28 cellular contexts compared by ENCODE assay signal in the genomic region with DNA sequence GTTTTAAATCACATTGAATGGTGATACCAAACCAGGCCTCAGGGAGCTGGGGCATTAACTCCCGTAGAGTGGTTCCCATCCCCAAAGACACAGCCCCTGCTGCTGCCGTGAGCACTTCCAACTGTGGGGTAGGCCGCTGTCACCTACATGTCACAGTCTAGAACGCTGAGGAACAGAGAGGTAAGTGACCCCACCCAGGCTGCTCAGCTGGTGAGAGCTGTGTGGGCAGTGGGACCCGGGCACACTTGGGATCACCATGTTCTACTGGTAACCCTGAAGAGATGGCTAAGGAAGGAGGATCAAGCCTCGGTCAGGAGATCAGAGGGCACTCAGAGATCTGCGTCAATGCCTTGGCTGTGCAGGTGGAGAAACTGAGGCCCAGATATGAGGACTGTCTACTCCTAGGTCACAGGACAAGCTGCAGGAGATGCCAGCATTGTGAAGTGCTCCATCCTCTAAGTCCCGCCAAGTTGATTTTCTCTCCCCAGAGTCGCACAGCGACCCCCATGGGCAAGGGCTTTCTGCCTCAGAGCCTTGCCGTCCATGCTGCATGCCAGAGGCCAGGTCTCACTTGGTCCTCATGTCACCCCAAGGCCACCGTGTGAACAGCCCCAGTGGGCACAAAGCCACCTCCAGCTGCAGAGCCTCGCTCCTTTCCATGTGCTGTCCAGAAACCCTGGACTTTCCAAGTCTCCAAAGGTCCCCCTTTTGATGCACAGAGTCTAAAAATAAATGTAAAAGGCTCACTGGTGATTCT.
"Had no signal": no experiment of that assay in that cellular context is flagged by ENCODE, and none has a peak within 500 bp of the region (broad histone marks: within the 10 kb centered on the region; RNA-seq: fewer than 3 reads in every experiment).

No MANE protein-coding gene starts in this region.

- H3K4me1 ChIP-seq: foreskin keratinocyte, gastroesophageal sphincter, left lung, neural progenitor cell, psoas muscle, spleen, testis, tibial artery had no signal

- H3K36me3 ChIP-seq: gastroesophageal sphincter, heart left ventricle, left lung, neural progenitor cell, ovary, spleen, tibial artery had no signal

- H3K9ac ChIP-seq: neural progenitor cell had no signal

- H3K27ac Mint-ChIP-seq: mesothelial cell of epicardium; nephron; neural progenitor cell; stimulated activated memory B cell treated with anti-CD40 and anti-IgM and Interleukin-4, amounts not matched to agents 10 μg/mL and 1 μg/mL and 100 μg/mL, for 72 hours; type B pancreatic cell had no signal

- H3K27ac ChIP-seq: dorsolateral prefrontal cortex, foreskin keratinocyte, gastroesophageal sphincter, heart left ventricle, hepatocyte, left lung, neural progenitor cell, ovary, psoas muscle, skin epidermis, spleen, testis, tibial artery had no signal

- DNase-seq: dorsolateral prefrontal cortex; effector CD4-positive, alpha-beta T cell; foreskin keratinocyte; heart left ventricle; left cardiac atrium; left lung; mesenchymal stem cell; mucosa of descending colon; naive B cell; nucleus accumbens; ovary; right cardiac atrium; spleen; stimulated activated CD4-positive, alpha-beta T cell treated with anti-CD3 and anti-CD28 coated beads, Interleukin-4, amount 100 ng/mL, for 4 hours; stimulated activated naive CD8-positive, alpha-beta T cell treated with anti-CD3 and anti-CD28 coated beads, Interleukin-15, Interleukin-2, amounts not matched to agents 100 U/mL and 50 U/mL, for 24 hours; substantia nigra; testis; tibial artery had no signal

- H3K4me3 Mint-ChIP-seq: mesothelial cell of epicardium; naive B cell; nephron; neural progenitor cell; stimulated activated memory B cell treated with anti-CD40 and anti-IgM and Interleukin-4, amounts not matched to agents 10 μg/mL and 1 μg/mL and 100 μg/mL, for 72 hours; type B pancreatic cell had no signal

- ATAC-seq: foreskin keratinocyte; gastroesophageal sphincter; heart left ventricle; left cardiac atrium; left lung; mucosa of descending colon; psoas muscle; right cardiac atrium; stimulated activated memory B cell treated with anti-CD40 and anti-IgM and Interleukin-4, amounts not matched to agents 10 μg/mL and 1 μg/mL and 100 μg/mL, for 72 hours; stimulated activated naive CD8-positive, alpha-beta T cell treated with anti-CD3 and anti-CD28 coated beads, Interleukin-15, Interleukin-2, amounts not matched to agents 100 U/mL and 50 U/mL, for 24 hours had no signal

- H3K4me1 Mint-ChIP-seq: mesothelial cell of epicardium; naive B cell; nephron; neural progenitor cell; stimulated activated memory B cell treated with anti-CD40 and anti-IgM and Interleukin-4, amounts not matched to agents 10 μg/mL and 1 μg/mL and 100 μg/mL, for 72 hours had no signal

- H3K9me3 ChIP-seq: gastroesophageal sphincter, left lung, mucosa of descending colon, ovary, psoas muscle, testis, tibial artery had no signal

- FAIRE-seq: urothelium cell line had no signal

- H3K36me3 Mint-ChIP-seq: neural progenitor cell; stimulated activated memory B cell treated with anti-CD40 and anti-IgM and Interleukin-4, amounts not matched to agents 10 μg/mL and 1 μg/mL and 100 μg/mL, for 72 hours; type B pancreatic cell had no signal

- H3K4me3 ChIP-seq: dorsolateral prefrontal cortex, gastroesophageal sphincter, heart left ventricle, hepatocyte, left lung, mucosa of descending colon, neural progenitor cell, ovary, psoas muscle, skin epidermis, spleen, testis, tibial artery had no signal
